27 cellular contexts compared by ENCODE assay signal in the genomic region with DNA sequence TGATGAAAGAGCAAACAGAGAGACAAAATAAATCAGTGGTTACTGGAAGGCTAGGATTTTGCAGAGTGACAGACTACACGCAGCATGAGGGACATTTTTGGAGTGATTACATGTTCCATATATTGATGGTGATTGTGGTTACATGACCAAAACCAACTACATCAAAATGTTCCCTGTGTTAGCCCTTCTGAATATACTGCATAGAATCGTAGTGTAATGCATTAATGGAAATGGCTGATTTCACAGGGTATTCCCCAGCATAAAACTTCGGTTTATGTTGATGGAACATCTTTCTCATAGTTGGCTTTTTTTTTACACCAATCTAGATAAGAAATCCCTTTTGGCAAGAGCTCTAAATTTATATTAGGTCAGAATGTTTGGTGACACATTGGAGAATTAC.
DNase-seq lines count a peak whose midpoint lies in the region; ATAC-seq and TF ChIP-seq lines count a peak whose summit lies in the region.
"Had no signal": no experiment of that assay in that cellular context is flagged by ENCODE, and none has a peak within 500 bp of the region (broad histone marks: within the 10 kb centered on the region; RNA-seq: fewer than 3 reads in every experiment).

No MANE protein-coding gene starts in this region.

- DNase-seq in activated CD8-positive, alpha-beta T cell treated with anti-CD3 and anti-CD28 coated beads for 36 hours = no peak
- no peak for DNase-seq in activated CD8-positive, alpha-beta T cell treated with anti-CD3 and anti-CD28 coated beads, Interleukin-2, amount 10 ng/mL, durations not matched to agents 7 days and 5 days
- DNase-seq in activated naive CD8-positive, alpha-beta T cell treated with anti-CD3 and anti-CD28 coated beads, Interleukin-2, amount 50 U/mL, for 24 hours = no peak
- DNase-seq in fibroblast of the aortic adventitia (ENCODE audit: low read depth) (peak; percentile 6), OCI-M1 (lab: John Stamatoyannopoulos, UW) (no peak)
- no peak for DNase-seq in activated naive CD4-positive, alpha-beta T cell (lab: John Stamatoyannopoulos, UW)
- DNase-seq: ACHN, BE2C, DMS 273 treated with DMSO at 0.1 percent for 48 hours, DMS79, GDM1, KG1, MG63, NCI-H146, NCI-H1930, NCI-H2107, NCI-H446, SHP77 treated with DMSO at 0.1 percent for 48 hours had no signal

- H3K27me3 ChIP-seq in ACC112 (ENCODE audit: insufficient read depth, low read length) = no peaks in the 10 kb centered on the region
- H3K27me3 ChIP-seq: BE2C, MG63 had no signal

- intact Hi-C loops in activated CD8-positive, alpha-beta T cell treated with anti-CD3 and anti-CD28 coated beads for 36 hours (cut with micrococcal nuclease) = no loop called here

- no peaks in the 10 kb centered on the region for H3K36me3 ChIP-seq in ACC112 (ENCODE audit: insufficient read depth, low read length)
- H3K36me3 ChIP-seq: BE2C, HAP-1, MG63 had no signal

- no peak for TF ChIP-seq CTCF in activated CD8-positive, alpha-beta T cell treated with anti-CD3 and anti-CD28 coated beads for 36 hours (IDR thresholded peaks at IDR 0.05)
- TF ChIP-seq CTCF in fibroblast of the aortic adventitia (IDR thresholded peaks at IDR 0.05; ENCODE audit: insufficient read depth, low read length) = no peak

- no peak overlapping the region for H3K4me3 ChIP-seq in ACC112 (ENCODE audit: low read depth, low read length)
- H3K4me3 ChIP-seq in fibroblast of the aortic adventitia (ENCODE audit: low read depth, low read length) = no peak overlapping the region
- H3K4me3 ChIP-seq: GM23338, HAP-1, MG63 had no signal

- H3K4me1 Mint-ChIP-seq in activated CD8-positive, alpha-beta T cell treated with anti-CD3 and anti-CD28 coated beads for 36 hours (ENCODE audit: low read depth) = peaks cover 42% of the 10 kb centered on the region
- H3K4me1 Mint-ChIP-seq in activated CD8-positive, alpha-beta T cell treated with anti-CD3 and anti-CD28 coated beads, Interleukin-2, amount 10 ng/mL, durations not matched to agents 7 days and 5 days (ENCODE audit: low read depth) = peaks cover 5% of the 10 kb centered on the region
- peaks cover 45% of the 10 kb centered on the region for H3K4me1 Mint-ChIP-seq in activated naive CD8-positive, alpha-beta T cell treated with anti-CD3 and anti-CD28 coated beads, Interleukin-2, amount 50 U/mL, for 24 hours
- H3K4me1 Mint-ChIP-seq: CD14-positive monocyte had no signal

- no peak overlapping the region for H3K27ac Mint-ChIP-seq in activated CD8-positive, alpha-beta T cell treated with anti-CD3 and anti-CD28 coated beads for 36 hours
- H3K27ac Mint-ChIP-seq in activated CD8-positive, alpha-beta T cell treated with anti-CD3 and anti-CD28 coated beads, Interleukin-2, amount 10 ng/mL, durations not matched to agents 7 days and 5 days = no peak overlapping the region
- peak overlapping the region; percentile 77 for H3K27ac Mint-ChIP-seq in activated naive CD8-positive, alpha-beta T cell treated with anti-CD3 and anti-CD28 coated beads, Interleukin-2, amount 50 U/mL, for 24 hours
- H3K27ac Mint-ChIP-seq: CD14-positive monocyte, GM23338 had no signal

- H3K27me3 Mint-ChIP-seq in activated CD8-positive, alpha-beta T cell treated with anti-CD3 and anti-CD28 coated beads for 36 hours = no peaks in the 10 kb centered on the region
- no peaks in the 10 kb centered on the region for H3K27me3 Mint-ChIP-seq in activated CD8-positive, alpha-beta T cell treated with anti-CD3 and anti-CD28 coated beads, Interleukin-2, amount 10 ng/mL, durations not matched to agents 7 days and 5 days (ENCODE audit: low read depth)
- peaks cover 3% of the 10 kb centered on the region for H3K27me3 Mint-ChIP-seq in activated naive CD8-positive, alpha-beta T cell treated with anti-CD3 and anti-CD28 coated beads, Interleukin-2, amount 50 U/mL, for 24 hours
- H3K27me3 Mint-ChIP-seq: CD8-positive, alpha-beta memory T cell had no signal

- peak overlapping the region; percentile 62 for H3K27ac ChIP-seq in ACC112 (ENCODE audit: low read depth, low read length)
- H3K27ac ChIP-seq: 22Rv1, RWPE1 had no signal

- ATAC-seq in activated CD8-positive, alpha-beta T cell treated with anti-CD3 and anti-CD28 coated beads for 36 hours = peak; percentile 42
- ATAC-seq in activated CD8-positive, alpha-beta T cell treated with anti-CD3 and anti-CD28 coated beads, Interleukin-2, amount 10 ng/mL, durations not matched to agents 7 days and 5 days = no peak
- ATAC-seq in activated naive CD8-positive, alpha-beta T cell treated with anti-CD3 and anti-CD28 coated beads, Interleukin-2, amount 50 U/mL, for 24 hours = peak; percentile 58
- no peak for ATAC-seq in GM21515 (IDR thresholded peaks at IDR 0.05; ENCODE audit: unreplicated experiment)
- ATAC-seq: GM23338, Panc1 had no signal

- no peaks in the 10 kb centered on the region for H3K79me2 ChIP-seq in ACC112 (ENCODE audit: control insufficient read depth, insufficient read depth, low read length, unreplicated experiment)

- peaks cover 2% of the 10 kb centered on the region for H3K9me3 Mint-ChIP-seq in activated CD8-positive, alpha-beta T cell treated with anti-CD3 and anti-CD28 coated beads for 36 hours
- H3K9me3 Mint-ChIP-seq in activated CD8-positive, alpha-beta T cell treated with anti-CD3 and anti-CD28 coated beads, Interleukin-2, amount 10 ng/mL, durations not matched to agents 7 days and 5 days (ENCODE audit: insufficient read depth) = no peaks in the 10 kb centered on the region
- H3K9me3 Mint-ChIP-seq in activated naive CD8-positive, alpha-beta T cell treated with anti-CD3 and anti-CD28 coated beads, Interleukin-2, amount 50 U/mL, for 24 hours = no peaks in the 10 kb centered on the region
- H3K9me3 Mint-ChIP-seq: CD8-positive, alpha-beta memory T cell; GM23338 had no signal

- no peak overlapping the region for H3K4me3 Mint-ChIP-seq in activated CD8-positive, alpha-beta T cell treated with anti-CD3 and anti-CD28 coated beads for 36 hours
- no peak overlapping the region for H3K4me3 Mint-ChIP-seq in activated CD8-positive, alpha-beta T cell treated with anti-CD3 and anti-CD28 coated beads, Interleukin-2, amount 10 ng/mL, durations not matched to agents 7 days and 5 days
- no peak overlapping the region for H3K4me3 Mint-ChIP-seq in activated naive CD8-positive, alpha-beta T cell treated with anti-CD3 and anti-CD28 coated beads, Interleukin-2, amount 50 U/mL, for 24 hours
- H3K4me3 Mint-ChIP-seq: CD14-positive monocyte; CD8-positive, alpha-beta memory T cell; GM23338 had no signal

- POLR2A ChIA-PET in activated CD8-positive, alpha-beta T cell treated with anti-CD3 and anti-CD28 coated beads for 36 hours (lab: Charles Lee) = no interaction called here
- POLR2A ChIA-PET in activated CD8-positive, alpha-beta T cell treated with anti-CD3 and anti-CD28 coated beads, Interleukin-2, amount 10 ng/mL, durations not matched to agents 7 days and 5 days (lab: Charles Lee) = no interaction called here

- no peak overlapping the region for H2AFZ ChIP-seq in ACC112 (ENCODE audit: low read length, unreplicated experiment)
- H2AFZ ChIP-seq: GM23338 had no signal

- H3K36me3 Mint-ChIP-seq in activated CD8-positive, alpha-beta T cell treated with anti-CD3 and anti-CD28 coated beads for 36 hours (ENCODE audit: low read depth) = peaks cover 2% of the 10 kb centered on the region
- H3K36me3 Mint-ChIP-seq in activated CD8-positive, alpha-beta T cell treated with anti-CD3 and anti-CD28 coated beads, Interleukin-2, amount 10 ng/mL, durations not matched to agents 7 days and 5 days (ENCODE audit: low read depth) = no peaks in the 10 kb centered on the region
- H3K36me3 Mint-ChIP-seq in activated naive CD8-positive, alpha-beta T cell treated with anti-CD3 and anti-CD28 coated beads, Interleukin-2, amount 50 U/mL, for 24 hours (ENCODE audit: low read depth) = no peaks in the 10 kb centered on the region
- H3K36me3 Mint-ChIP-seq: CD14-positive monocyte; CD8-positive, alpha-beta memory T cell had no signal

- peaks cover 38% of the 10 kb centered on the region for H3K4me1 ChIP-seq in ACC112 (ENCODE audit: control insufficient read depth, insufficient read depth, low read length, unreplicated experiment)
- H3K4me1 ChIP-seq: BE2C, HAP-1 had no signal

- CTCF ChIA-PET in activated CD8-positive, alpha-beta T cell treated with anti-CD3 and anti-CD28 coated beads for 36 hours (lab: Charles Lee) = interaction anchor here (1.5 kb wide), 2 partner anchors 168 to 338 kb away, joined by 3 to 4 read pairs; no protein-coding TSS in a partner anchor
- CTCF ChIA-PET in activated CD8-positive, alpha-beta T cell treated with anti-CD3 and anti-CD28 coated beads, Interleukin-2, amount 10 ng/mL, durations not matched to agents 7 days and 5 days (lab: Charles Lee) = interaction anchor here (0.9 kb wide), 1 partner anchor 328 kb away, joined by 3 read pairs; the partner anchor contains the start of gene EOMES

Comparison
In these comparisons a context has a peak if more than half of its experiments do, and no peak if none do; other contexts are left out.
1. ATAC-seq: peak in activated CD8-positive, alpha-beta T cell treated with anti-CD3 and anti-CD28 coated beads for 36 hours (single experiment) and activated naive CD8-positive, alpha-beta T cell treated with anti-CD3 and anti-CD28 coated beads, Interleukin-2, amount 50 U/mL, for 24 hours (single experiment); none in activated CD8-positive, alpha-beta T cell treated with anti-CD3 and anti-CD28 coated beads, Interleukin-2, amount 10 ng/mL, durations not matched to agents 7 days and 5 days (single experiment) and GM21515 (single experiment).